In the genomic region with DNA sequence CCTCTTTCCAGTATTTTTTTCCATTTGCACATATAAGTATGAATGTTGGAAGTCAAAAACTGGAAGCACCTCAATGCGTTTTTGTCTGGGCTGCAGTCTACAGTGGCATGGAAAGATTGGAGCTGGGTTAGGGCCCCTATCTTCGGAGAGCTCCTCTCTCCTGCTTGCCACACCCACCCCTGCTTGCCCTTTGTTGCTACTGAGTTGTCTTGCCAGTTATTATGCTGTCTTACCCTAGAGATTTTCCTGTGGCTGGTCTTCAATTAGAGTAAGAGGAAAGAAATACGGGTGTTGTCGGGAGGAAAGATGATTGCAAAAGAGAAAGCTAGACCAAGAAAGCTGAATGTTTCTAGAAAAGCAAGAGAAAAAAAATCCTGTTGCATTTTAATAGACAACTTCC, we compare ENCODE assay signal across 25 cellular contexts.
DNase-seq lines count a peak whose midpoint lies in the region; ATAC-seq and TF ChIP-seq lines count a peak whose summit lies in the region.
"Had no signal": no experiment of that assay in that cellular context is flagged by ENCODE, and none has a peak within 500 bp of the region (broad histone marks: within the 10 kb centered on the region; RNA-seq: fewer than 3 reads in every experiment).

No MANE protein-coding gene starts in this region.

- no peaks in the 10 kb centered on the region for H3K27me3 ChIP-seq in left lung
- H3K27me3 ChIP-seq in CD8-positive, alpha-beta T cell (ENCODE audit: insufficient read depth, low read length), result no peaks in the 10 kb centered on the region
- H3K27me3 ChIP-seq: BE2C, body of pancreas, esophagus squamous epithelium, heart left ventricle had no signal

- H3K4me3 Mint-ChIP-seq in dendritic cell treated with granulocyte-macrophage colony-stimulating factor and Interleukin-4, amounts not matched to agents 40 ng/mL and 50 ng/mL, for 4 days, result peak overlapping the region; percentile 17
- H3K4me3 Mint-ChIP-seq in CD8-positive, alpha-beta T cell, result no peak overlapping the region
- H3K4me3 Mint-ChIP-seq: activated B cell treated with CpG ODN at 0.5 μM for 24 hours; activated CD4-positive, alpha-beta memory T cell treated with anti-CD3 and anti-CD28 coated beads for 36 hours; effector memory CD8-positive, alpha-beta T cell had no signal

- DNase-seq in Right ventricle myocardium inferior (ENCODE audit: missing footprints), result peak; percentile 51
- DNase-seq in cardiac septum (ENCODE audit: low spot score), result no peak
- no peak for DNase-seq in left lung
- no peak for DNase-seq in glomerular visceral epithelial cell (ENCODE audit: extremely low spot score)
- DNase-seq in CD8-positive, alpha-beta T cell, result no peak
- DNase-seq: activated B cell treated with CpG ODN at 0.5 μM for 24 hours; activated CD4-positive, alpha-beta memory T cell treated with anti-CD3 and anti-CD28 coated beads for 36 hours; BE2C; body of pancreas; Caco-2; DMS79 treated with DMSO at 0.1 percent for 48 hours; effector memory CD8-positive, alpha-beta T cell; esophagus squamous epithelium; heart left ventricle; NCI-H1436; NCI-H510A treated with DMSO at 0.1 percent for 48 hours; SK-N-SH; stimulated activated CD4-positive, alpha-beta T cell treated with anti-CD3 and anti-CD28 coated beads, Interleukin-2, amount 100 ng/mL, for 48 hours; stimulated activated naive CD4-positive, alpha-beta T cell treated with Interleukin-2 at 50 U/mL for 16 hours; T-helper 9 cell had no signal

- intact Hi-C loops in Right ventricle myocardium inferior (cut with DNase I), result no loop called here
- intact Hi-C loops in cardiac septum (cut with DNase I), result no loop called here
- intact Hi-C loops in dendritic cell treated with granulocyte-macrophage colony-stimulating factor and Interleukin-4, amounts not matched to agents 40 ng/mL and 50 ng/mL, for 4 days (cut with micrococcal nuclease), result no loop called here
- intact Hi-C loops in left lung (cut with DNase I), result no loop called here
- intact Hi-C loops in CD8-positive, alpha-beta T cell (cut with DNase I, micrococcal nuclease), result no loop called here

- H3K36me3 Mint-ChIP-seq in dendritic cell treated with granulocyte-macrophage colony-stimulating factor and Interleukin-4, amounts not matched to agents 40 ng/mL and 50 ng/mL, for 4 days (ENCODE audit: low read depth), result no peaks in the 10 kb centered on the region
- no peaks in the 10 kb centered on the region for H3K36me3 Mint-ChIP-seq in CD8-positive, alpha-beta T cell
- H3K36me3 Mint-ChIP-seq: activated CD4-positive, alpha-beta memory T cell treated with anti-CD3 and anti-CD28 coated beads for 36 hours had no signal

- H3K4me1 ChIP-seq in left lung, result peaks cover 15 to 36% of the 10 kb centered on the region in 2 donors
- no peaks in the 10 kb centered on the region for H3K4me1 ChIP-seq in CD8-positive, alpha-beta T cell (ENCODE audit: insufficient read depth, low read length)
- H3K4me1 ChIP-seq: BE2C, body of pancreas had no signal

- peak; percentile 62 for ATAC-seq in Right ventricle myocardium inferior
- peak; percentile 22 for ATAC-seq in left lung
- no peak for ATAC-seq in HG03565 (IDR thresholded peaks at IDR 0.05; ENCODE audit: unreplicated experiment)
- ATAC-seq in HG03196 (IDR thresholded peaks at IDR 0.05; ENCODE audit: unreplicated experiment), result no peak
- no peak for ATAC-seq in CD8-positive, alpha-beta T cell
- ATAC-seq: body of pancreas; effector memory CD8-positive, alpha-beta T cell; mucosa of descending colon had no signal

- TF ChIP-seq CTCF in left lung (IDR thresholded peaks at IDR 0.05), result no peak
- TF ChIP-seq CTCF in CD8-positive, alpha-beta T cell (IDR thresholded peaks at IDR 0.05), result no peak

- peak overlapping the region; percentile 27 to 60 for H3K27ac ChIP-seq in left lung
- no peak overlapping the region for H3K27ac ChIP-seq in CD8-positive, alpha-beta T cell (ENCODE audit: low read depth, low read length)
- H3K27ac ChIP-seq: body of pancreas, esophagus squamous epithelium had no signal

- no peaks in the 10 kb centered on the region for H3K27me3 Mint-ChIP-seq in dendritic cell treated with granulocyte-macrophage colony-stimulating factor and Interleukin-4, amounts not matched to agents 40 ng/mL and 50 ng/mL, for 4 days
- peaks cover 22% of the 10 kb centered on the region for H3K27me3 Mint-ChIP-seq in CD8-positive, alpha-beta T cell (ENCODE audit: low read depth)

- no peak overlapping the region for H3K4me3 ChIP-seq in left lung
- H3K4me3 ChIP-seq in CD8-positive, alpha-beta T cell (ENCODE audit: low read depth, low read length), result no peak overlapping the region
- H3K4me3 ChIP-seq: body of pancreas, esophagus squamous epithelium, heart left ventricle, mucosa of descending colon, smooth muscle cell had no signal

- peaks cover 9% of the 10 kb centered on the region for H3K9me3 Mint-ChIP-seq in dendritic cell treated with granulocyte-macrophage colony-stimulating factor and Interleukin-4, amounts not matched to agents 40 ng/mL and 50 ng/mL, for 4 days
- H3K9me3 Mint-ChIP-seq in CD8-positive, alpha-beta T cell, result no peaks in the 10 kb centered on the region
- H3K9me3 Mint-ChIP-seq: activated CD4-positive, alpha-beta memory T cell treated with anti-CD3 and anti-CD28 coated beads for 36 hours; effector memory CD8-positive, alpha-beta T cell had no signal

- POLR2A ChIA-PET in CD8-positive, alpha-beta T cell (lab: Charles Lee), result interaction anchor here (0.5 kb wide), 1 partner anchor 536 kb away, joined by 7 read pairs; no protein-coding TSS in a partner anchor

- H3K4me1 Mint-ChIP-seq in dendritic cell treated with granulocyte-macrophage colony-stimulating factor and Interleukin-4, amounts not matched to agents 40 ng/mL and 50 ng/mL, for 4 days (ENCODE audit: low read depth), result peaks cover 45% of the 10 kb centered on the region
- H3K4me1 Mint-ChIP-seq in CD8-positive, alpha-beta T cell (ENCODE audit: low read depth), result no peaks in the 10 kb centered on the region
- H3K4me1 Mint-ChIP-seq: activated B cell treated with CpG ODN at 0.5 μM for 24 hours had no signal

- H3K36me3 ChIP-seq in left lung, result no peaks in the 10 kb centered on the region
- H3K36me3 ChIP-seq in CD8-positive, alpha-beta T cell (ENCODE audit: insufficient read depth, low read length), result no peaks in the 10 kb centered on the region
- H3K36me3 ChIP-seq: BE2C, esophagus squamous epithelium, heart left ventricle had no signal

- CTCF ChIA-PET in CD8-positive, alpha-beta T cell (lab: Charles Lee), result no interaction called here

- no peaks in the 10 kb centered on the region for H3K9me3 ChIP-seq in left lung
- H3K9me3 ChIP-seq in CD8-positive, alpha-beta T cell (ENCODE audit: low read length), result no peaks in the 10 kb centered on the region
- H3K9me3 ChIP-seq: BE2C, esophagus squamous epithelium, mucosa of descending colon, SK-N-SH had no signal

- H3K27ac Mint-ChIP-seq in dendritic cell treated with granulocyte-macrophage colony-stimulating factor and Interleukin-4, amounts not matched to agents 40 ng/mL and 50 ng/mL, for 4 days, result no peak overlapping the region
- no peak overlapping the region for H3K27ac Mint-ChIP-seq in CD8-positive, alpha-beta T cell
- H3K27ac Mint-ChIP-seq: activated B cell treated with CpG ODN at 0.5 μM for 24 hours; activated CD4-positive, alpha-beta memory T cell treated with anti-CD3 and anti-CD28 coated beads for 36 hours; effector memory CD8-positive, alpha-beta T cell had no signal

Comparison
In these comparisons a context has a peak if more than half of its experiments do, and no peak if none do; other contexts are left out.
1. ATAC-seq: peak in Right ventricle myocardium inferior (single experiment) and left lung (single experiment); none in HG03565 (single experiment), HG03196 (single experiment) and CD8-positive, alpha-beta T cell (single experiment).